Comparison of ENCODE assay signal across 8 cellular contexts in genomic region chr10:12710594-12711343, GRCh38.
A peak's percentile ranks its signal among the peaks of the same experiment; 100 is the strongest.
DNase-seq lines count a peak whose midpoint lies in the region; TF ChIP-seq lines count a peak whose summit lies in the region.

No MANE protein-coding gene starts in this region.

- 37 to 45% (median 43%) methylated on average over 9 of the region's 9 CpGs for WGBS in stomach, 5 donors

- H3K9ac ChIP-seq in Karpas-422 (ENCODE audit: low read length) = no peak overlapping the region

- no peaks in the 10 kb centered on the region for H3K36me3 Mint-ChIP-seq in activated T-helper 1 cell treated with anti-CD3 and anti-CD28 coated beads, Interleukin-12 subunit alpha, Interleukin-12 subunit beta, Interleukin-2, Interleukin-4 antibody, amounts not matched to agents 30 ng/mL and 10 ng/mL and 1 ng/mL, durations not matched to agents 14 hours and 24 hours and 36 hours (ENCODE audit: low read depth)

- no peak overlapping the region for H3K4me2 ChIP-seq in Karpas-422 (ENCODE audit: low read depth, low read length, poor library complexity, severe bottlenecking)

- H3K27ac Mint-ChIP-seq in activated T-helper 1 cell treated with anti-CD3 and anti-CD28 coated beads, Interleukin-12 subunit alpha, Interleukin-12 subunit beta, Interleukin-2, Interleukin-4 antibody, amounts not matched to agents 30 ng/mL and 10 ng/mL and 1 ng/mL, durations not matched to agents 14 hours and 24 hours and 36 hours = peak overlapping the region; percentile 76

- H3K9me2 ChIP-seq in Karpas-422 (replicated peaks; ENCODE audit: insufficient read depth, low read length) = no peaks in the 10 kb centered on the region

- no peaks in the 10 kb centered on the region for H3K27me3 Mint-ChIP-seq in activated T-helper 1 cell treated with anti-CD3 and anti-CD28 coated beads, Interleukin-12 subunit alpha, Interleukin-12 subunit beta, Interleukin-2, Interleukin-4 antibody, amounts not matched to agents 30 ng/mL and 10 ng/mL and 1 ng/mL, durations not matched to agents 14 hours and 24 hours and 36 hours (ENCODE audit: insufficient read depth)

- no peak for TF ChIP-seq EP300 in stomach (IDR thresholded peaks at IDR 0.05)

- DNase-seq in AG08395 (ENCODE audit: low spot score) = peak; percentile 82
- DNase-seq in GM19240 (ENCODE audit: insufficient read length, low spot score) = peak; percentile 66
- peak; percentile 87 for DNase-seq in Karpas-422
- peak; percentile 72 for DNase-seq in RPMI8226
- DNase-seq in activated T-helper 1 cell treated with anti-CD3 and anti-CD28 coated beads, Interleukin-12 subunit alpha, Interleukin-12 subunit beta, Interleukin-2, Interleukin-4 antibody, amounts not matched to agents 30 ng/mL and 10 ng/mL and 1 ng/mL, durations not matched to agents 14 hours and 24 hours and 36 hours (ENCODE audit: low spot score) = peak; percentile 74
- DNase-seq in fibroblast of pulmonary artery (ENCODE audit: low read depth) = peak; percentile 89
- peak; percentile 75 for DNase-seq in stomach

- H3K9me3 Mint-ChIP-seq in activated T-helper 1 cell treated with anti-CD3 and anti-CD28 coated beads, Interleukin-12 subunit alpha, Interleukin-12 subunit beta, Interleukin-2, Interleukin-4 antibody, amounts not matched to agents 30 ng/mL and 10 ng/mL and 1 ng/mL, durations not matched to agents 14 hours and 24 hours and 36 hours = no peaks in the 10 kb centered on the region

- no peaks in the 10 kb centered on the region for H3K36me3 ChIP-seq in Karpas-422 (ENCODE audit: insufficient read depth, low read length)
- H3K36me3 ChIP-seq in neutrophil = no peaks in the 10 kb centered on the region
- H3K36me3 ChIP-seq in stomach = no peaks in the 10 kb centered on the region

- no peak overlapping the region for H3K27ac ChIP-seq in Karpas-422 (ENCODE audit: low read length)
- no peak overlapping the region for H3K27ac ChIP-seq in neutrophil
- peak overlapping the region in 3 of 5 donors; percentile 8 to 78 (median 55) for H3K27ac ChIP-seq in stomach

- no peak overlapping the region for H3K4me3 Mint-ChIP-seq in activated T-helper 1 cell treated with anti-CD3 and anti-CD28 coated beads, Interleukin-12 subunit alpha, Interleukin-12 subunit beta, Interleukin-2, Interleukin-4 antibody, amounts not matched to agents 30 ng/mL and 10 ng/mL and 1 ng/mL, durations not matched to agents 14 hours and 24 hours and 36 hours

- no peaks in the 10 kb centered on the region for H3K9me3 ChIP-seq in Karpas-422 (ENCODE audit: low read length)
- H3K9me3 ChIP-seq in neutrophil = no peaks in the 10 kb centered on the region
- no peaks in the 10 kb centered on the region for H3K9me3 ChIP-seq in stomach

- no peaks in the 10 kb centered on the region for H4K20me1 ChIP-seq in Karpas-422 (ENCODE audit: insufficient read depth, low read depth, low read length)

- no peak overlapping the region for H3K4me3 ChIP-seq in Karpas-422 (ENCODE audit: low read length)
- H3K4me3 ChIP-seq in fibroblast of pulmonary artery (replicated peaks; ENCODE audit: low read depth, low read length) = no peak overlapping the region
- no peak overlapping the region for H3K4me3 ChIP-seq in neutrophil (ENCODE audit: low read depth in 1 of 2, low read length in 1 of 2)
- H3K4me3 ChIP-seq in stomach = no peak overlapping the region

- H3K4me1 Mint-ChIP-seq in activated T-helper 1 cell treated with anti-CD3 and anti-CD28 coated beads, Interleukin-12 subunit alpha, Interleukin-12 subunit beta, Interleukin-2, Interleukin-4 antibody, amounts not matched to agents 30 ng/mL and 10 ng/mL and 1 ng/mL, durations not matched to agents 14 hours and 24 hours and 36 hours (ENCODE audit: low read depth) = peaks cover 65% of the 10 kb centered on the region

- no peaks in the 10 kb centered on the region for H3K4me1 ChIP-seq in Karpas-422 (ENCODE audit: low read length)
- no peaks in the 10 kb centered on the region for H3K4me1 ChIP-seq in neutrophil (ENCODE audit: control insufficient read depth in 1 of 2, insufficient read depth in 1 of 2, low read depth in 1 of 2, low read length in 1 of 2)
- peaks cover 6 to 56% (median 42%) of the 10 kb centered on the region in 4 donors for H3K4me1 ChIP-seq in stomach

- no peaks in the 10 kb centered on the region for H3K79me2 ChIP-seq in Karpas-422 (ENCODE audit: low read length)

- peak; percentile 98 for TF ChIP-seq CTCF in fibroblast of pulmonary artery (IDR thresholded peaks at IDR 0.05; ENCODE audit: low read length, missing control alignments)
- TF ChIP-seq CTCF in neutrophil (IDR thresholded peaks at IDR 0.05) = peak; percentile 76
- TF ChIP-seq CTCF in stomach (IDR thresholded peaks at IDR 0.05) = peak in 5 of 7 experiments; percentile 81 to 85 (median 84)

- H3K27me3 ChIP-seq in Karpas-422 (ENCODE audit: low read length) = no peaks in the 10 kb centered on the region
- no peaks in the 10 kb centered on the region for H3K27me3 ChIP-seq in neutrophil
- no peaks in the 10 kb centered on the region for H3K27me3 ChIP-seq in stomach

- TF ChIP-seq POLR2A in stomach (IDR thresholded peaks at IDR 0.05) = no peak

- intact Hi-C loops in activated T-helper 1 cell treated with anti-CD3 and anti-CD28 coated beads, Interleukin-12 subunit alpha, Interleukin-12 subunit beta, Interleukin-2, Interleukin-4 antibody, amounts not matched to agents 30 ng/mL and 10 ng/mL and 1 ng/mL, durations not matched to agents 14 hours and 24 hours and 36 hours (cut with micrococcal nuclease) = loop anchor here (1.0 to 10.0 kb wide), 17 partner anchors 10 to 646 kb away; partner anchors contain the start of genes CAMK1D, DHTKD1 and NUDT5
- intact Hi-C loops in stomach (cut with DNase I; ENCODE audit: low total_unique reads) = loop anchor here (10.0 kb wide), 1 partner anchor 446 kb away; no protein-coding TSS in a partner anchor

- no peak overlapping the region for H2AFZ ChIP-seq in Karpas-422 (ENCODE audit: low read length)

Comparison
In these comparisons a context has a peak if more than half of its experiments do, and no peak if none do; other contexts are left out.
1. H3K27ac ChIP-seq: peak in stomach (3 of 5); none in Karpas-422 (single experiment) and neutrophil (single experiment).
2. Peak in every context shown above with its lines, with median percentiles within 50 percentile points of each other: DNase-seq and CTCF ChIP-seq.